Comparison of ENCODE assay signal across 10 cellular contexts in the genomic region with DNA sequence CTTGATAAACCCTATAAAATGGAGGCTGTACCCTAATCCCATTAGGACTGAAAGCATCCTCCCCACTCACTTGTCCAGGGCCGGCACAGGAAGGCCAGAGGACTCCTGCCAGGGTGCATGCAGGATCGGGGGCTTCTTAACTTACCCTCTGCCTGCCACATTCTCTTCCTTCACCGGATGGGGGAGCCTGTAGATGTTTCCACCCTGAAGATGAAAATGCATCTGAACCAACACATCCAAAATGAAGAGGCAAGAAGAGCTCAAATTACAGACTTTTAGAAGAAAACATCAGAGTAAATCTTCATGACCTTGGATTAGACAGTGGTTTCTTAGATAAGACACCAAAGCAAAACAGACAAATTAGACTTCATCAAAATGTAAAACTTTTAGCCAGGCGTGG. TPM values are rescaled to one million over a fixed set of nuclear protein-coding genes. Genes with fewer than 3 reads are reported as not detected.
A peak's percentile ranks its signal among the peaks of the same experiment; 100 is the strongest.
DNase-seq lines count a peak whose midpoint lies in the region; ATAC-seq and TF ChIP-seq lines count a peak whose summit lies in the region.
"Had no signal": no experiment of that assay in that cellular context is flagged by ENCODE, and none has a peak within 500 bp of the region (broad histone marks: within the 10 kb centered on the region; RNA-seq: fewer than 3 reads in every experiment).

No MANE protein-coding gene starts in this region.

- H3K27ac ChIP-seq in RWPE2 (ENCODE audit: poor library complexity, severe bottlenecking) (no peak overlapping the region), stomach smooth muscle (ENCODE audit: low read length) (peak overlapping the region; percentile 89)
- H3K27ac ChIP-seq: BLaER1 treated with 17β-estradiol and CSF1 and Interleukin-3, amounts not matched to agents 10 nM and 100 nM had no signal

- DNase-seq in activated CD4-positive, alpha-beta T cell treated with anti-CD3 and anti-CD28 coated beads for 36 hours, result no peak
- DNase-seq in activated CD4-positive, alpha-beta T cell treated with anti-CD3 and anti-CD28 coated beads for 4 hours, result no peak
- DNase-seq in RWPE2 (ENCODE audit: low spot score) (no peak), fibroblast of peridontal ligament (ENCODE audit: extremely low read depth) (peak; percentile 66), globus pallidus (ENCODE audit: low spot score) (no peak), endothelial cell (ENCODE audit: low spot score) (no peak), NCI-H2196 (lab: John Stamatoyannopoulos, UW; ENCODE audit: unreplicated experiment) (no peak)
- DNase-seq: left ventricle myocardium superior had no signal

- no peak overlapping the region for H3K4me3 ChIP-seq in RWPE2 (ENCODE audit: severe bottlenecking)
- H3K4me3 ChIP-seq in stomach smooth muscle (ENCODE audit: low read length in 2 of 2), result no peak overlapping the region
- H3K4me3 ChIP-seq: BLaER1 treated with 17β-estradiol and CSF1 and Interleukin-3, amounts not matched to agents 10 nM and 100 nM had no signal

- H3K9me3 Mint-ChIP-seq in activated CD4-positive, alpha-beta T cell treated with anti-CD3 and anti-CD28 coated beads for 36 hours (ENCODE audit: low read depth), result no peaks in the 10 kb centered on the region
- no peaks in the 10 kb centered on the region for H3K9me3 Mint-ChIP-seq in endothelial cell (ENCODE audit: unreplicated experiment)

- TF ChIP-seq CTCF in RWPE2 (IDR thresholded peaks at IDR 0.05; ENCODE audit: poor library complexity, severe bottlenecking), result peak; percentile 36
- no peak for TF ChIP-seq CTCF in endothelial cell (IDR thresholded peaks at IDR 0.05; ENCODE audit: unreplicated experiment)

- peak overlapping the region; percentile 63 for H3K27ac Mint-ChIP-seq in activated CD4-positive, alpha-beta T cell treated with anti-CD3 and anti-CD28 coated beads for 36 hours
- H3K27ac Mint-ChIP-seq in endothelial cell (ENCODE audit: unreplicated experiment), result no peak overlapping the region

- peaks cover 15% of the 10 kb centered on the region for H3K4me1 Mint-ChIP-seq in activated CD4-positive, alpha-beta T cell treated with anti-CD3 and anti-CD28 coated beads for 36 hours
- H3K4me1 Mint-ChIP-seq in endothelial cell (ENCODE audit: unreplicated experiment), result peaks cover 7% of the 10 kb centered on the region

- H3K27me3 Mint-ChIP-seq in activated CD4-positive, alpha-beta T cell treated with anti-CD3 and anti-CD28 coated beads for 36 hours, result peaks cover 2% of the 10 kb centered on the region
- peaks cover 6% of the 10 kb centered on the region for H3K27me3 Mint-ChIP-seq in endothelial cell (ENCODE audit: unreplicated experiment)

- no peak overlapping the region for H3K9ac ChIP-seq in stomach smooth muscle (ENCODE audit: low read length in 2 of 2)
- H3K9ac ChIP-seq: BLaER1 treated with 17β-estradiol and CSF1 and Interleukin-3, amounts not matched to agents 10 nM and 100 nM had no signal

- H3K4me1 ChIP-seq in RWPE2 (ENCODE audit: insufficient read depth, poor library complexity, severe bottlenecking), result no peaks in the 10 kb centered on the region
- peaks cover 15% of the 10 kb centered on the region for H3K4me1 ChIP-seq in stomach smooth muscle (ENCODE audit: control insufficient read depth, insufficient read depth, low read length)
- H3K4me1 ChIP-seq: BLaER1 treated with 17β-estradiol and CSF1 and Interleukin-3, amounts not matched to agents 10 nM and 100 nM had no signal

- no peaks in the 10 kb centered on the region for H3K9me3 ChIP-seq in RWPE2 (ENCODE audit: severe bottlenecking)
- no peaks in the 10 kb centered on the region for H3K9me3 ChIP-seq in stomach smooth muscle (ENCODE audit: control insufficient read depth in 2 of 2, low read length in 2 of 2)
- H3K9me3 ChIP-seq: BLaER1 treated with 17β-estradiol and CSF1 and Interleukin-3, amounts not matched to agents 10 nM and 100 nM had no signal

- no peak overlapping the region for H3K4me3 Mint-ChIP-seq in activated CD4-positive, alpha-beta T cell treated with anti-CD3 and anti-CD28 coated beads for 36 hours
- H3K4me3 Mint-ChIP-seq in endothelial cell (ENCODE audit: unreplicated experiment), result no peak overlapping the region

- H3K36me3 Mint-ChIP-seq in activated CD4-positive, alpha-beta T cell treated with anti-CD3 and anti-CD28 coated beads for 36 hours (ENCODE audit: low read depth), result no peaks in the 10 kb centered on the region
- no peaks in the 10 kb centered on the region for H3K36me3 Mint-ChIP-seq in endothelial cell (ENCODE audit: low read depth, unreplicated experiment)

- H3K27me3 ChIP-seq in RWPE2 (ENCODE audit: insufficient read depth, poor library complexity, severe bottlenecking) (no peaks in the 10 kb centered on the region), stomach smooth muscle (ENCODE audit: control insufficient read depth in 1 of 2, insufficient read depth in 2 of 2, low read length in 2 of 2) (peaks cover 0 to 7% of the 10 kb centered on the region in 2 donors)

- CTCF ChIA-PET in activated CD4-positive, alpha-beta T cell treated with anti-CD3 and anti-CD28 coated beads for 36 hours (lab: Charles Lee), result interaction anchor here (1.1 kb wide), 1 partner anchor 43 kb away, joined by 3 read pairs; no protein-coding TSS in a partner anchor

- POLR2A ChIA-PET in activated CD4-positive, alpha-beta T cell treated with anti-CD3 and anti-CD28 coated beads for 36 hours (lab: Charles Lee), result no interaction called here

- intact Hi-C loops in activated CD4-positive, alpha-beta T cell treated with anti-CD3 and anti-CD28 coated beads for 36 hours (cut with DNase I, micrococcal nuclease), result no loop called here

- H3K36me3 ChIP-seq in RWPE2 (ENCODE audit: low read depth), result no peaks in the 10 kb centered on the region
- no peaks in the 10 kb centered on the region for H3K36me3 ChIP-seq in stomach smooth muscle (ENCODE audit: control insufficient read depth in 2 of 2, insufficient read depth in 2 of 2, low read length in 2 of 2)
- H3K36me3 ChIP-seq: BLaER1 treated with 17β-estradiol and CSF1 and Interleukin-3, amounts not matched to agents 10 nM and 100 nM had no signal

- ATAC-seq in activated CD4-positive, alpha-beta T cell treated with anti-CD3 and anti-CD28 coated beads for 36 hours, result no peak
- ATAC-seq in RWPE2 (ENCODE audit: low read depth), result no peak
- ATAC-seq: left ventricle myocardium superior had no signal

RNA-seq across cellular contexts. Expression of gene NAPA, which starts 25.9 kb away (rescaled TPM):
- 10 to 100 TPM; 54.2 to 68.8 TPM for total RNA-seq in activated CD4-positive, alpha-beta T cell treated with anti-CD3 and anti-CD28 coated beads for 36 hours
- 77.8 TPM for total RNA-seq in endothelial cell (ENCODE audit: unreplicated experiment)

RNA-seq across cellular contexts. Expression of gene ZNF541, which starts 32.2 kb away (rescaled TPM):
- total RNA-seq in activated CD4-positive, alpha-beta T cell treated with anti-CD3 and anti-CD28 coated beads for 36 hours, result under 1 TPM; 0.11 to 0.14 TPM
- total RNA-seq in endothelial cell (ENCODE audit: unreplicated experiment), result not detected

RNA-seq across cellular contexts. Expression of gene KPTN, which starts 56.7 kb away (rescaled TPM):
- 10 to 100 TPM in 1 of 2 experiments, 1 to 10 TPM in 1; 9.7 to 10.5 TPM for total RNA-seq in activated CD4-positive, alpha-beta T cell treated with anti-CD3 and anti-CD28 coated beads for 36 hours
- total RNA-seq in endothelial cell (ENCODE audit: unreplicated experiment), result 12.0 TPM
